In the genomic region with DNA sequence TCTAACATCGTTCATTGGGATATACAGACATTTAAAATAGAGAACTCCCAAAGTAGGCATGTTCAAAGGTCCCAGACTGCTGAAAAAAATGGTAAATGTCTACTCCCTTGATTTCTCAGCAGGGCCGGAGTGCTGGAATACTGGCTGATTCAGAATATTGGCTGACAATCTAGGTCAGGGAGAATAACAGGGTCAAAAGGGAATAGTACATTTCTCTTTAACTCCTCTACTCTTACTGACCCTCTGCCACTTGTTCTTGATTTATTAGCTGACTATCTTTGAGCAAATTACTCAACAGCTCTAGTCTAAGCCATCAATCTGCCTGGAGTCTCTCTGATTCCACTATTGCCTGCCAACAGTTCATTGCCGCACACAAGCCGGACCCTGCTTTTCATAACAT, we compare ENCODE assay signal across 21 cellular contexts. TPM values are rescaled to one million over a fixed set of nuclear protein-coding genes. Genes with fewer than 3 reads are reported as not detected.
DNase-seq lines count a peak whose midpoint lies in the region; ATAC-seq and TF ChIP-seq lines count a peak whose summit lies in the region.
"Had no signal": no experiment of that assay in that cellular context is flagged by ENCODE, and none has a peak within 500 bp of the region (broad histone marks: within the 10 kb centered on the region; RNA-seq: fewer than 3 reads in every experiment).

No MANE protein-coding gene starts in this region.

- no peaks in the 10 kb centered on the region for H3K4me1 ChIP-seq in left lung
- H3K4me1 ChIP-seq: BLaER1 had no signal

- H3K27ac ChIP-seq in left lung, result no peak overlapping the region
- H3K27ac ChIP-seq: 22Rv1, BLaER1, C4-2B had no signal

- intact Hi-C loops in left cardiac atrium (cut with DNase I) (no loop called here), left ventricle myocardium superior (cut with micrococcal nuclease) (no loop called here), left lung (cut with DNase I) (no loop called here), sciatic nerve (cut with DNase I) (no loop called here)

- H3K4me3 ChIP-seq in left lung, result no peak overlapping the region
- H3K4me3 ChIP-seq: BLaER1, GM12878, GM23338 had no signal

- ATAC-seq in left cardiac atrium, result peak; percentile 81 to 93
- no peak for ATAC-seq in left ventricle myocardium superior
- ATAC-seq in left lung, result peak; percentile 52
- peak; percentile 66 for ATAC-seq in sciatic nerve
- ATAC-seq in HG02642 (IDR thresholded peaks at IDR 0.05; ENCODE audit: poor library complexity, unreplicated experiment), result no peak
- ATAC-seq: CD8-positive, alpha-beta T cell; GM12878; GM23338; HCT116 had no signal

- no peak for TF ChIP-seq CTCF in left lung (IDR thresholded peaks at IDR 0.05)

- no peaks in the 10 kb centered on the region for H3K27me3 ChIP-seq in left lung
- H3K27me3 ChIP-seq: BLaER1 had no signal

- H3K9me3 ChIP-seq in left lung, result no peaks in the 10 kb centered on the region
- H3K9me3 ChIP-seq: BLaER1 had no signal

- DNase-seq in left cardiac atrium, result no peak
- DNase-seq in left ventricle myocardium superior, result no peak
- no peak for DNase-seq in left lung
- DNase-seq in sciatic nerve (ENCODE audit: low spot score), result no peak
- no peak for DNase-seq in NCI-H2196 (lab: John Stamatoyannopoulos, UW; ENCODE audit: unreplicated experiment)
- DNase-seq: CD4-positive, CD25-positive, alpha-beta regulatory T cell; CD8-positive, alpha-beta T cell; DMS 273 treated with DMSO at 0.1 percent for 48 hours; DMS79; EL; GDM1; H9 had no signal

- H3K36me3 ChIP-seq in left lung, result no peaks in the 10 kb centered on the region
- H3K36me3 ChIP-seq: BLaER1 had no signal

RNA-seq across cellular contexts. Expression of a gene that starts 19.7 kb away (rescaled TPM):
- total RNA-seq in left cardiac atrium (1 to 10 TPM; 1.1 to 1.6 TPM), left ventricle myocardium superior (not detected), left lung (not detected), sciatic nerve (not detected)
- total RNA-seq: B cell; CD4-positive, CD25-positive, alpha-beta regulatory T cell; CD8-positive, alpha-beta T cell; GM12878; H4; H9 had no signal

Comparison
In these comparisons a context has a peak if more than half of its experiments do, and no peak if none do; other contexts are left out.
1. ATAC-seq: peak in left cardiac atrium (2 of 2), left lung (single experiment) and sciatic nerve (single experiment); none in left ventricle myocardium superior (single experiment) and HG02642 (single experiment).